13 cellular contexts compared by ENCODE assay signal in genomic region chr18:79643049-79643765, GRCh38. TPM values are rescaled to one million over a fixed set of nuclear protein-coding genes. Genes with fewer than 3 reads are reported as not detected.
A peak's percentile ranks its signal among the peaks of the same experiment; 100 is the strongest.
DNase-seq lines count a peak whose midpoint lies in the region; ATAC-seq and TF ChIP-seq lines count a peak whose summit lies in the region.
"Had no signal": no experiment of that assay in that cellular context is flagged by ENCODE, and none has a peak within 500 bp of the region (broad histone marks: within the 10 kb centered on the region; RNA-seq: fewer than 3 reads in every experiment).

No MANE protein-coding gene starts in this region.

- peak overlapping the region; percentile 59 for H3K27ac Mint-ChIP-seq in activated CD8-positive, alpha-beta T cell treated with anti-CD3 and anti-CD28 coated beads for 36 hours
- H3K27ac Mint-ChIP-seq in activated CD8-positive, alpha-beta T cell treated with anti-CD3 and anti-CD28 coated beads, Interleukin-2, amount 10 ng/mL, durations not matched to agents 7 days and 5 days = no peak overlapping the region
- H3K27ac Mint-ChIP-seq in stimulated activated naive B cell treated with anti-CD40 and anti-IgM and Interleukin-4, amounts not matched to agents 10 μg/mL and 1 μg/mL and 100 μg/mL, for 72 hours = peak overlapping the region; percentile 85
- H3K27ac Mint-ChIP-seq: activated CD4-positive, alpha-beta memory T cell treated with anti-CD3 and anti-CD28 coated beads, Interleukin-2, amount 10 ng/mL, durations not matched to agents 7 days and 5 days had no signal

- intact Hi-C loops in activated CD8-positive, alpha-beta T cell treated with anti-CD3 and anti-CD28 coated beads for 36 hours (cut with micrococcal nuclease) = loop anchor here (5.0 kb wide), 1 partner anchor 251 kb away; no protein-coding TSS in a partner anchor

- no peak for TF ChIP-seq CTCF in activated CD8-positive, alpha-beta T cell treated with anti-CD3 and anti-CD28 coated beads for 36 hours (IDR thresholded peaks at IDR 0.05)
- no peak for TF ChIP-seq CTCF in smooth muscle cell (IDR thresholded peaks at IDR 0.05; ENCODE audit: borderline replicate concordance, insufficient read depth, poor library complexity, severe bottlenecking)

- peaks cover 8% of the 10 kb centered on the region for H3K27me3 Mint-ChIP-seq in activated CD8-positive, alpha-beta T cell treated with anti-CD3 and anti-CD28 coated beads for 36 hours
- H3K27me3 Mint-ChIP-seq in activated CD8-positive, alpha-beta T cell treated with anti-CD3 and anti-CD28 coated beads, Interleukin-2, amount 10 ng/mL, durations not matched to agents 7 days and 5 days (ENCODE audit: low read depth) = no peaks in the 10 kb centered on the region
- peaks cover 0 to 7% of the 10 kb centered on the region in 2 donors for H3K27me3 Mint-ChIP-seq in stimulated activated naive B cell treated with anti-CD40 and anti-IgM and Interleukin-4, amounts not matched to agents 10 μg/mL and 1 μg/mL and 100 μg/mL, for 72 hours

- H3K36me3 Mint-ChIP-seq in activated CD8-positive, alpha-beta T cell treated with anti-CD3 and anti-CD28 coated beads for 36 hours (ENCODE audit: low read depth) = no peaks in the 10 kb centered on the region
- H3K36me3 Mint-ChIP-seq in activated CD8-positive, alpha-beta T cell treated with anti-CD3 and anti-CD28 coated beads, Interleukin-2, amount 10 ng/mL, durations not matched to agents 7 days and 5 days (ENCODE audit: low read depth) = no peaks in the 10 kb centered on the region
- H3K36me3 Mint-ChIP-seq in stimulated activated naive B cell treated with anti-CD40 and anti-IgM and Interleukin-4, amounts not matched to agents 10 μg/mL and 1 μg/mL and 100 μg/mL, for 72 hours = no peaks in the 10 kb centered on the region

- no peaks in the 10 kb centered on the region for H3K9me3 Mint-ChIP-seq in activated CD8-positive, alpha-beta T cell treated with anti-CD3 and anti-CD28 coated beads for 36 hours
- no peaks in the 10 kb centered on the region for H3K9me3 Mint-ChIP-seq in activated CD8-positive, alpha-beta T cell treated with anti-CD3 and anti-CD28 coated beads, Interleukin-2, amount 10 ng/mL, durations not matched to agents 7 days and 5 days (ENCODE audit: insufficient read depth)
- no peaks in the 10 kb centered on the region for H3K9me3 Mint-ChIP-seq in stimulated activated naive B cell treated with anti-CD40 and anti-IgM and Interleukin-4, amounts not matched to agents 10 μg/mL and 1 μg/mL and 100 μg/mL, for 72 hours
- H3K9me3 Mint-ChIP-seq: activated CD4-positive, alpha-beta memory T cell treated with anti-CD3 and anti-CD28 coated beads, Interleukin-2, amount 10 ng/mL, durations not matched to agents 7 days and 5 days had no signal

- ATAC-seq in activated CD8-positive, alpha-beta T cell treated with anti-CD3 and anti-CD28 coated beads for 36 hours = peak; percentile 59
- no peak for ATAC-seq in activated CD8-positive, alpha-beta T cell treated with anti-CD3 and anti-CD28 coated beads, Interleukin-2, amount 10 ng/mL, durations not matched to agents 7 days and 5 days
- peak; percentile 45 to 57 for ATAC-seq in stimulated activated naive B cell treated with anti-CD40 and anti-IgM and Interleukin-4, amounts not matched to agents 10 μg/mL and 1 μg/mL and 100 μg/mL, for 72 hours (replicated peaks)
- ATAC-seq in GM18907 (IDR thresholded peaks at IDR 0.05; ENCODE audit: unreplicated experiment) = no peak

- no peaks in the 10 kb centered on the region for H3K9me2 ChIP-seq in Karpas-422 (replicated peaks; ENCODE audit: insufficient read depth, low read length)

- H3K4me3 Mint-ChIP-seq in activated CD8-positive, alpha-beta T cell treated with anti-CD3 and anti-CD28 coated beads for 36 hours = no peak overlapping the region
- no peak overlapping the region for H3K4me3 Mint-ChIP-seq in activated CD8-positive, alpha-beta T cell treated with anti-CD3 and anti-CD28 coated beads, Interleukin-2, amount 10 ng/mL, durations not matched to agents 7 days and 5 days
- H3K4me3 Mint-ChIP-seq in stimulated activated naive B cell treated with anti-CD40 and anti-IgM and Interleukin-4, amounts not matched to agents 10 μg/mL and 1 μg/mL and 100 μg/mL, for 72 hours = no peak overlapping the region
- H3K4me3 Mint-ChIP-seq: activated CD4-positive, alpha-beta memory T cell treated with anti-CD3 and anti-CD28 coated beads, Interleukin-2, amount 10 ng/mL, durations not matched to agents 7 days and 5 days had no signal

- no peaks in the 10 kb centered on the region for H3F3A ChIP-seq in smooth muscle cell (ENCODE audit: low read depth)

- H3K4me1 ChIP-seq in Karpas-422 (ENCODE audit: low read length) (peaks cover 13% of the 10 kb centered on the region), smooth muscle cell (ENCODE audit: low read depth) (no peaks in the 10 kb centered on the region)
- H3K4me1 ChIP-seq: A549, Caco-2 had no signal

- H3K4me3 ChIP-seq in Karpas-422 (ENCODE audit: low read length) (no peak overlapping the region), smooth muscle cell (no peak overlapping the region)
- H3K4me3 ChIP-seq: A549, thoracic aorta had no signal

- no peaks in the 10 kb centered on the region for H3K27me3 ChIP-seq in Karpas-422 (ENCODE audit: low read length)
- H3K27me3 ChIP-seq in smooth muscle cell (ENCODE audit: low read depth) = no peaks in the 10 kb centered on the region

- H2AFZ ChIP-seq in Karpas-422 (ENCODE audit: low read length) = no peak overlapping the region
- no peak overlapping the region for H2AFZ ChIP-seq in smooth muscle cell (ENCODE audit: low read depth)

- DNase-seq in activated CD8-positive, alpha-beta T cell treated with anti-CD3 and anti-CD28 coated beads for 36 hours = peak; percentile 53
- DNase-seq in activated CD8-positive, alpha-beta T cell treated with anti-CD3 and anti-CD28 coated beads, Interleukin-2, amount 10 ng/mL, durations not matched to agents 7 days and 5 days = no peak
- DNase-seq in Karpas-422 (peak; percentile 52), germinal center (ENCODE audit: low spot score) (peak; percentile 57), smooth muscle cell (lab: John Stamatoyannopoulos, UW; ENCODE audit: unreplicated experiment) (no peak)
- DNase-seq in stimulated activated naive B cell treated with anti-CD40 and anti-IgM and Interleukin-4, amounts not matched to agents 10 μg/mL and 1 μg/mL and 100 μg/mL, for 72 hours = no peak
- DNase-seq in stimulated activated naive CD4-positive, alpha-beta T cell (lab: John Stamatoyannopoulos, UW) = no peak
- DNase-seq: cortex of kidney had no signal

- H3K4me2 ChIP-seq in Karpas-422 (ENCODE audit: low read depth, low read length, poor library complexity, severe bottlenecking) (no peak overlapping the region), smooth muscle cell (no peak overlapping the region)

- H3K79me2 ChIP-seq in Karpas-422 (ENCODE audit: low read length) (no peaks in the 10 kb centered on the region), smooth muscle cell (ENCODE audit: low read depth) (no peaks in the 10 kb centered on the region)

- CTCF ChIA-PET in activated CD8-positive, alpha-beta T cell treated with anti-CD3 and anti-CD28 coated beads for 36 hours (lab: Charles Lee) = interaction anchor here (0.7 to 10.5 kb wide), 10 partner anchors 9 to 265 kb away, joined by 3 to 135 read pairs (median 4); no protein-coding TSS in a partner anchor
- CTCF ChIA-PET in activated CD8-positive, alpha-beta T cell treated with anti-CD3 and anti-CD28 coated beads, Interleukin-2, amount 10 ng/mL, durations not matched to agents 7 days and 5 days (lab: Charles Lee) = interaction anchor here (0.6 to 1.6 kb wide), 8 partner anchors 18 to 269 kb away, joined by 3 to 7 read pairs (median 3); no protein-coding TSS in a partner anchor

- H3K36me3 ChIP-seq in Karpas-422 (ENCODE audit: insufficient read depth, low read length) (no peaks in the 10 kb centered on the region), smooth muscle cell (ENCODE audit: low read depth) (no peaks in the 10 kb centered on the region)
- H3K36me3 ChIP-seq: thoracic aorta had no signal

- POLR2A ChIA-PET in activated CD8-positive, alpha-beta T cell treated with anti-CD3 and anti-CD28 coated beads for 36 hours (lab: Charles Lee) = interaction anchor here (0.6 kb wide), 1 partner anchor 18 kb away, joined by 3 read pairs; no protein-coding TSS in a partner anchor
- POLR2A ChIA-PET in activated CD8-positive, alpha-beta T cell treated with anti-CD3 and anti-CD28 coated beads, Interleukin-2, amount 10 ng/mL, durations not matched to agents 7 days and 5 days (lab: Charles Lee) = no interaction called here

- no peak overlapping the region for H3K27ac ChIP-seq in Karpas-422 (ENCODE audit: low read length)
- no peak overlapping the region for H3K27ac ChIP-seq in smooth muscle cell (ENCODE audit: low read depth)
- H3K27ac ChIP-seq: A549, thoracic aorta had no signal

- 82% methylated on average over 23 of the region's 23 CpGs for WGBS in smooth muscle cell (ENCODE audit: low lambda C conversion rate)

- no peak overlapping the region for H3K9ac ChIP-seq in Karpas-422 (ENCODE audit: low read length)
- no peak overlapping the region for H3K9ac ChIP-seq in smooth muscle cell (ENCODE audit: low read depth)

- no peaks in the 10 kb centered on the region for H3K9me3 ChIP-seq in Karpas-422 (ENCODE audit: low read length)
- H3K9me3 ChIP-seq in smooth muscle cell (replicated peaks; ENCODE audit: low read depth) = no peaks in the 10 kb centered on the region
- H3K9me3 ChIP-seq: A549, Caco-2, thoracic aorta had no signal

- H4K20me1 ChIP-seq in Karpas-422 (ENCODE audit: insufficient read depth, low read depth, low read length) = no peaks in the 10 kb centered on the region
- no peaks in the 10 kb centered on the region for H4K20me1 ChIP-seq in smooth muscle cell (ENCODE audit: low read depth)

- H3K4me1 Mint-ChIP-seq in activated CD8-positive, alpha-beta T cell treated with anti-CD3 and anti-CD28 coated beads for 36 hours (ENCODE audit: low read depth) = peaks cover 12% of the 10 kb centered on the region
- H3K4me1 Mint-ChIP-seq in activated CD8-positive, alpha-beta T cell treated with anti-CD3 and anti-CD28 coated beads, Interleukin-2, amount 10 ng/mL, durations not matched to agents 7 days and 5 days (ENCODE audit: low read depth) = peaks cover 6% of the 10 kb centered on the region
- peaks cover 17 to 35% of the 10 kb centered on the region in 2 donors for H3K4me1 Mint-ChIP-seq in stimulated activated naive B cell treated with anti-CD40 and anti-IgM and Interleukin-4, amounts not matched to agents 10 μg/mL and 1 μg/mL and 100 μg/mL, for 72 hours

RNA-seq across cellular contexts. Expression of gene CTDP1, which starts 36.4 kb away (rescaled TPM):
- 10 to 100 TPM; 54.9 to 55.6 TPM for total RNA-seq in activated CD8-positive, alpha-beta T cell treated with anti-CD3 and anti-CD28 coated beads for 36 hours
- total RNA-seq in activated CD8-positive, alpha-beta T cell treated with anti-CD3 and anti-CD28 coated beads, Interleukin-2, amount 10 ng/mL, durations not matched to agents 7 days and 5 days = 10 to 100 TPM; 35.5 to 36.8 TPM
- total RNA-seq in Karpas-422 (2014; rRNA removed; shearing (Covaris generic); ENCODE audit: low replicate concordance) = 14.1 and 32.9 TPM in 2 replicates
- total RNA-seq in smooth muscle cell = 7.7 and 14.1 TPM in 2 replicates
- polyA plus RNA-seq in smooth muscle cell = 18.4 and 20.5 TPM in 2 replicates

Comparison
In these comparisons a context has a peak if more than half of its experiments do, and no peak if none do; other contexts are left out.
1. ATAC-seq: peak in activated CD8-positive, alpha-beta T cell treated with anti-CD3 and anti-CD28 coated beads for 36 hours (single experiment) and stimulated activated naive B cell treated with anti-CD40 and anti-IgM and Interleukin-4, amounts not matched to agents 10 μg/mL and 1 μg/mL and 100 μg/mL, for 72 hours (2 of 2); none in activated CD8-positive, alpha-beta T cell treated with anti-CD3 and anti-CD28 coated beads, Interleukin-2, amount 10 ng/mL, durations not matched to agents 7 days and 5 days (single experiment) and GM18907 (single experiment).
2. DNase-seq: peak in activated CD8-positive, alpha-beta T cell treated with anti-CD3 and anti-CD28 coated beads for 36 hours (single experiment), Karpas-422 (single experiment) and germinal center (single experiment); none in activated CD8-positive, alpha-beta T cell treated with anti-CD3 and anti-CD28 coated beads, Interleukin-2, amount 10 ng/mL, durations not matched to agents 7 days and 5 days (single experiment), stimulated activated naive B cell treated with anti-CD40 and anti-IgM and Interleukin-4, amounts not matched to agents 10 μg/mL and 1 μg/mL and 100 μg/mL, for 72 hours (single experiment), stimulated activated naive CD4-positive, alpha-beta T cell (0 of 6) and smooth muscle cell (single experiment).